In genomic region chr2:170339753-170340692, GRCh38 we compare ENCODE assay signal across 22 cellular contexts.
DNase-seq lines count a peak whose midpoint lies in the region; ATAC-seq, FAIRE-seq and TF ChIP-seq lines count a peak whose summit lies in the region.
"Had no signal": no experiment of that assay in that cellular context is flagged by ENCODE, and none has a peak within 500 bp of the region (broad histone marks: within the 10 kb centered on the region; RNA-seq: fewer than 3 reads in every experiment).

No MANE protein-coding gene starts in this region.

- no peaks in the 10 kb centered on the region for H3K79me2 ChIP-seq in K562 (ENCODE audit: control insufficient read depth, insufficient read depth, low read length)

- FAIRE-seq in K562 (lab: Jason Lieb, UNC) (no peak), small intestine (lab: Jason Lieb, UNC) (no peak)
- FAIRE-seq: urothelium cell line had no signal

- H3K9me3 ChIP-seq in K562 (replicated peaks; ENCODE audit: control insufficient read depth, insufficient read depth, low read depth, low read length) (no peaks in the 10 kb centered on the region), small intestine (ENCODE audit: control insufficient read depth, low read depth) (no peaks in the 10 kb centered on the region)

- TF ChIP-seq EP300 in K562 (IDR thresholded peaks at IDR 0.05; ENCODE audit: low read length), result peak; percentile 62; the same call in 1 of the 2 replicates

- no TSS peak for BruUV-seq in K562 (replicated peaks; lab: Mats Ljungman, UMichigan)

- no peaks in the 10 kb centered on the region for H3K9me3 Mint-ChIP-seq in T-helper 2 cell treated with Interferon-gamma antibody and Interleukin-4, amounts not matched to agents 5 μg/mL and 100 μg/mL, for 36 hours
- H3K9me3 Mint-ChIP-seq: dendritic cell treated with granulocyte-macrophage colony-stimulating factor and Interleukin-4, amounts not matched to agents 40 ng/mL and 50 ng/mL, for 4 days; nephron had no signal

- no peaks in the 10 kb centered on the region for H3K9me1 ChIP-seq in K562 (ENCODE audit: control insufficient read depth, insufficient read depth, low read length)

- H3K27ac Mint-ChIP-seq in T-helper 2 cell treated with Interferon-gamma antibody and Interleukin-4, amounts not matched to agents 5 μg/mL and 100 μg/mL, for 36 hours, result peak overlapping the region; percentile 53
- H3K27ac Mint-ChIP-seq: dendritic cell treated with granulocyte-macrophage colony-stimulating factor and Interleukin-4, amounts not matched to agents 40 ng/mL and 50 ng/mL, for 4 days had no signal

- H3K27me3 Mint-ChIP-seq in T-helper 2 cell treated with Interferon-gamma antibody and Interleukin-4, amounts not matched to agents 5 μg/mL and 100 μg/mL, for 36 hours (ENCODE audit: low read depth), result peaks cover 1% of the 10 kb centered on the region

- 20% methylated on average over 5 of the region's 5 CpGs for WGBS in K562 (ENCODE audit: insufficient coverage, low coverage, missing lambda C conversion rate)
- WGBS in small intestine, 3 donors, result 49 to 61% (median 57%) methylated on average over 5 of the region's 5 CpGs

- H3K4me3 ChIP-seq in K562 (no peak overlapping the region), small intestine (ENCODE audit: low read depth in 1 of 2, low read length in 2 of 2) (no peak overlapping the region)
- H3K4me3 ChIP-seq: cardiac muscle cell had no signal

- H3K36me3 ChIP-seq in K562 (ENCODE audit: control insufficient read depth, insufficient read depth, low read length), result no peaks in the 10 kb centered on the region
- no peaks in the 10 kb centered on the region for H3K36me3 ChIP-seq in small intestine (ENCODE audit: control insufficient read depth in 2 of 2, insufficient read depth in 2 of 2, low read length in 2 of 2)
- H3K36me3 ChIP-seq: cardiac muscle cell had no signal

- CTCF ChIA-PET in K562 (lab: Yijun Ruan, JAX; ENCODE audit: low intra/inter-chr PET ratio), result interaction anchor here (0.5 kb wide), 1 partner anchor 1096 kb away, joined by 3 read pairs; no protein-coding TSS in a partner anchor

- H3K4me1 ChIP-seq in K562 (replicated peaks in 1 of 2; ENCODE audit: control insufficient read depth in 2 of 2, insufficient read depth in 2 of 2, low read length in 2 of 2), result peaks cover 0 to 19% of the 10 kb centered on the region in 2 experiments; a peak in 4 of 5 replicates
- H3K4me1 ChIP-seq in small intestine (ENCODE audit: control insufficient read depth in 2 of 2, insufficient read depth in 1 of 2, low read depth in 1 of 2, low read length in 1 of 2), result no peaks in the 10 kb centered on the region

- no peak overlapping the region for H3K4me3 Mint-ChIP-seq in T-helper 2 cell treated with Interferon-gamma antibody and Interleukin-4, amounts not matched to agents 5 μg/mL and 100 μg/mL, for 36 hours
- H3K4me3 Mint-ChIP-seq: dendritic cell treated with granulocyte-macrophage colony-stimulating factor and Interleukin-4, amounts not matched to agents 40 ng/mL and 50 ng/mL, for 4 days; nephron had no signal

- TF ChIP-seq CTCF in K562 (IDR thresholded peaks at IDR 0.05 in 2 of 3, conservative IDR thresholded peaks at IDR 0.05 in 1 of 3; ENCODE audit: insufficient read depth in 2 of 3, low read depth in 1 of 3, low read length in 3 of 3), result no peak

- H3K4me2 ChIP-seq in K562 (ENCODE audit: insufficient read depth, low read length), result no peak overlapping the region

- no peak overlapping the region for H2AFZ ChIP-seq in K562 (ENCODE audit: low read depth, low read length)

- TF ChIP-seq RAD21 in K562 (CRISPR knock-in tag; conservative IDR thresholded peaks at IDR 0.05 in 1 of 2, IDR thresholded peaks at IDR 0.05 in 1 of 2), result no peak

- peak; percentile 57 for ATAC-seq in K562
- ATAC-seq in GM19324 (IDR thresholded peaks at IDR 0.05; ENCODE audit: low FRiP score, unreplicated experiment), result no peak

- H3K27me3 ChIP-seq in K562 (ENCODE audit: control insufficient read depth in 2 of 2, insufficient read depth in 2 of 2, low read length in 2 of 2), result no peaks in the 10 kb centered on the region
- no peaks in the 10 kb centered on the region for H3K27me3 ChIP-seq in small intestine (ENCODE audit: control insufficient read depth in 2 of 2, insufficient read depth in 2 of 2, low read length in 2 of 2)
- H3K27me3 ChIP-seq: cardiac muscle cell had no signal

- no peaks in the 10 kb centered on the region for H4K20me1 ChIP-seq in K562 (replicated peaks; ENCODE audit: control insufficient read depth, insufficient read depth, low read length)

- no peaks in the 10 kb centered on the region for H3K36me3 Mint-ChIP-seq in T-helper 2 cell treated with Interferon-gamma antibody and Interleukin-4, amounts not matched to agents 5 μg/mL and 100 μg/mL, for 36 hours (ENCODE audit: low read depth)

- in situ Hi-C loops in K562 (cut with MboI), result no loop called here

- POLR2A ChIA-PET in K562 (lab: Yijun Ruan, JAX), result interaction anchor here (0.5 to 1.1 kb wide), 2 partner anchors 22 to 73 kb away, joined by 3 to 6 read pairs; no protein-coding TSS in a partner anchor

- no peak for DNase-seq in T-helper 2 cell treated with Interferon-gamma antibody and Interleukin-4, amounts not matched to agents 5 μg/mL and 100 μg/mL, for 36 hours (ENCODE audit: low spot score)
- DNase-seq in T-helper 2 cell (no peak), NCI-H526 (lab: John Stamatoyannopoulos, UW) (peak; percentile 86 to 90), K562 (ENCODE audit: extremely low read depth in 1 of 4, low spot score in 3 of 4) (peak in 2 of 4 experiments; percentile 35 to 54), small intestine (peak; percentile 2), HuH-7 (ENCODE audit: low spot score) (no peak), HCEC 1CT (no peak)
- DNase-seq: activated CD4-positive, alpha-beta T cell treated with anti-CD3 and anti-CD28 coated beads for 4 hours; activated effector memory CD4-positive, alpha-beta T cell treated with anti-CD3 and anti-CD28 coated beads, Interleukin-2, amount 50 U/mL, for 16 hours; C1 segment of cervical spinal cord; DMS 273 treated with DMSO at 0.1 percent for 48 hours; foreskin melanocyte; Karpas-422; midbrain; NCI-H1092 treated with DMSO at 0.1 percent for 48 hours; NK-92 treated with Interleukin-12 subunit alpha and Interleukin-12 subunit beta, amount 100 ng/mL, for 24 hours; stimulated activated CD4-positive, alpha-beta T cell treated with anti-CD3 and anti-CD28 coated beads, Interleukin-4, amount 100 ng/mL, for 4 hours had no signal

- H3K27ac ChIP-seq in K562 (ENCODE audit: extremely low read depth, low read depth, low read length) (no peak overlapping the region), small intestine (ENCODE audit: low read depth in 1 of 2, low read length in 1 of 2) (no peak overlapping the region)
- H3K27ac ChIP-seq: cardiac muscle cell had no signal

- no peak overlapping the region for H3K9ac ChIP-seq in K562 (ENCODE audit: insufficient read depth in 1 of 2, low read depth in 2 of 2, low read length in 2 of 2)

- peaks cover 43% of the 10 kb centered on the region for H3K4me1 Mint-ChIP-seq in T-helper 2 cell treated with Interferon-gamma antibody and Interleukin-4, amounts not matched to agents 5 μg/mL and 100 μg/mL, for 36 hours (ENCODE audit: low read depth)
- H3K4me1 Mint-ChIP-seq: nephron had no signal

- intact Hi-C loops in K562 (cut with micrococcal nuclease), result no loop called here

- TF ChIP-seq POLR2A in K562 (conservative IDR thresholded peaks at IDR 0.05), result no peak

TF ChIP-seq in K562, 482 proteins besides CTCF, POLR2A, EP300 and RAD21 (continues in another document):
- TF ChIP-seq POLR2AphosphoS5 (IDR thresholded peaks at IDR 0.05; ENCODE audit: control insufficient read depth, insufficient read depth, low read depth, low read length) (peak; percentile 36; the same call in 1 of the 2 replicates), KDM1A (IDR thresholded peaks at IDR 0.05) (peak; percentile 78 to 81; a peak in 3 of 4 replicates), GATA2 (CRISPR knock-in tag; IDR thresholded peaks at IDR 0.05) (peak; percentile 47; the same call in 1 of the 2 replicates), HMBOX1 (IDR thresholded peaks at IDR 0.05) (peak; percentile 77), MEIS2 (IDR thresholded peaks at IDR 0.05; ENCODE audit: partially characterized antibody) (peak; percentile 42), SPI1 (IDR thresholded peaks at IDR 0.05; ENCODE audit: borderline replicate concordance, low read depth, low read length) (peak; percentile 66; the same call in 1 of the 2 replicates), MTA2 (IDR thresholded peaks at IDR 0.05; ENCODE audit: low read depth) (peak; percentile 43; the same call in 1 of the 2 replicates), ZNF212 (CRISPR knock-in tag; IDR thresholded peaks at IDR 0.05) (no peak), TCF3 (CRISPR knock-in tag; IDR thresholded peaks at IDR 0.05) (peak; percentile 83), ARID1B (IDR thresholded peaks at IDR 0.05) (peak; percentile 85), PML (IDR thresholded peaks at IDR 0.05; ENCODE audit: low read length) (0 out of 2 replicates have a peak, but pooled peaks have one; percentile 46), ZNF766 (CRISPR knock-in tag; conservative IDR thresholded peaks at IDR 0.05) (no peak), FOXA3 (CRISPR knock-in tag; conservative IDR thresholded peaks at IDR 0.05 in 1 of 2, IDR thresholded peaks at IDR 0.05 in 1 of 2) (peak in 1 of 2 experiments; percentile 56; a peak in 1 of 4 replicates), ZBTB34 (CRISPR knock-in tag; IDR thresholded peaks at IDR 0.05) (no peak), SMARCA4 (IDR thresholded peaks at IDR 0.05) (peak; percentile 68), CBFA2T2 (conservative IDR thresholded peaks at IDR 0.05) (peak; percentile 87), HDAC2 (IDR thresholded peaks at IDR 0.05) (peak; percentile 71; the same call in 1 of the 2 replicates)

Comparison
In these comparisons a context has a peak if more than half of its experiments do, and no peak if none do; other contexts are left out.
1. DNase-seq: peak in NCI-H526 (2 of 2) and small intestine (single experiment); none in T-helper 2 cell treated with Interferon-gamma antibody and Interleukin-4, amounts not matched to agents 5 μg/mL and 100 μg/mL, for 36 hours (single experiment), T-helper 2 cell (0 of 5), HuH-7 (single experiment) and HCEC 1CT (single experiment).